In the genomic region with DNA sequence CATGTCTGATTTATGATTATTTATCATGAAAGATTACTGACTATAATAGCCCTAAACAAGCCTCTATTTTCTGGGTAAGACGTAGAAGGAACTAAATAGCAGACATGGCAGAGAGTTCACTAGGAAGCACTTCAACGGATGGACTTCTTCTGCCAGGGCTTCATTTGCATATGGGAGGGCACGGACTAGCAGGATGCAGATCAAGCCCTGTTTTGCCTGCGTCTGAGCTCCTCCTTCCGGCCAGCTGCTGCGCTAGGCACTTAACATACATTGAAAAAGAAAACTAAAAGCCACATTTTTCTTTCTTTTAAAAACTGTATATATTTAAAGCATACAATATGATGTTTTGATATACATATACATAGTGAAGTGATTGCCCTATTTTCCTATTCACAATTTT, we compare ENCODE assay signal across 9 cellular contexts.
DNase-seq lines count a peak whose midpoint lies in the region; ATAC-seq and TF ChIP-seq lines count a peak whose summit lies in the region.
"Had no signal": no experiment of that assay in that cellular context is flagged by ENCODE, and none has a peak within 500 bp of the region (broad histone marks: within the 10 kb centered on the region; RNA-seq: fewer than 3 reads in every experiment).

No MANE protein-coding gene starts in this region.

- H2AFZ ChIP-seq in OCI-LY7 (ENCODE audit: low read length) = 0 out of 2 replicates have a peak overlapping the region, but pooled peaks have one; percentile 19

- peak; percentile 10 for DNase-seq in SIG-M5 treated with dmso at 0.1 percent for 504 hours (lab: John Stamatoyannopoulos, UW; ENCODE audit: unreplicated experiment)
- DNase-seq in SIG-M5 (lab: John Stamatoyannopoulos, UW) = no peak
- peak; percentile 45 for DNase-seq in OCI-LY7 (ENCODE audit: low spot score)
- peak; percentile 13 for DNase-seq in fibroblast of villous mesenchyme (ENCODE audit: low read depth)
- no peak for DNase-seq in progenitor cell of endocrine pancreas (ENCODE audit: low spot score, unreplicated experiment)
- no peak for DNase-seq in NOMO-1 (lab: John Stamatoyannopoulos, UW; ENCODE audit: unreplicated experiment in 2 of 2)

- intact Hi-C loops in OCI-LY7 (cut with micrococcal nuclease; ENCODE audit: unreplicated experiment) = no loop called here

- H3K4me3 Mint-ChIP-seq in progenitor cell of endocrine pancreas (ENCODE audit: low read depth) = no peak overlapping the region
- H3K4me3 Mint-ChIP-seq: T-cell had no signal

- TF ChIP-seq CTCF in OCI-LY7 (conservative IDR thresholded peaks at IDR 0.05; ENCODE audit: low read length) = peak; percentile 40; the same call in 1 of the 2 replicates
- peak; percentile 16 for TF ChIP-seq CTCF in fibroblast of villous mesenchyme (IDR thresholded peaks at IDR 0.05; ENCODE audit: insufficient read depth, low read depth, low read length)
- TF ChIP-seq CTCF in progenitor cell of endocrine pancreas (IDR thresholded peaks at IDR 0.05; ENCODE audit: unreplicated experiment) = peak; percentile 43

- no peaks in the 10 kb centered on the region for H3K9me3 ChIP-seq in OCI-LY7 (ENCODE audit: low read length)

- peaks cover 4% of the 10 kb centered on the region for H3K4me1 Mint-ChIP-seq in progenitor cell of endocrine pancreas (ENCODE audit: low read depth)

- BruUV-seq in OCI-LY7 (replicated peaks; lab: Mats Ljungman, UMichigan) = no TSS peak

- CTCF ChIA-PET in OCI-LY7 (lab: Charles Lee; ENCODE audit: unreplicated experiment) = no interaction called here

- H3K27ac Mint-ChIP-seq in progenitor cell of endocrine pancreas = no peak overlapping the region
- H3K27ac Mint-ChIP-seq: T-cell had no signal

- peak; percentile 65 for ATAC-seq in HG03342 (IDR thresholded peaks at IDR 0.05; ENCODE audit: unreplicated experiment)
- no peak for ATAC-seq in HG03571 (IDR thresholded peaks at IDR 0.05; ENCODE audit: unreplicated experiment)
- ATAC-seq: T-cell had no signal

- no peaks in the 10 kb centered on the region for H3K9me2 ChIP-seq in OCI-LY7 (ENCODE audit: insufficient read depth, low read length)

- H3K79me2 ChIP-seq in OCI-LY7 (ENCODE audit: insufficient read depth, low read depth, low read length) = no peaks in the 10 kb centered on the region

- no peak overlapping the region for H3K27ac ChIP-seq in OCI-LY7 (ENCODE audit: low read depth, low read length, poor library complexity, severe bottlenecking)

- peaks cover 2% of the 10 kb centered on the region for H3K9me3 Mint-ChIP-seq in progenitor cell of endocrine pancreas (ENCODE audit: low read depth)

- H3K4me3 ChIP-seq in OCI-LY7 (ENCODE audit: low read depth, low read length, poor library complexity, severe bottlenecking) (no peak overlapping the region), fibroblast of villous mesenchyme (ENCODE audit: low read depth, low read length) (no peak overlapping the region)

- H3K36me3 Mint-ChIP-seq in progenitor cell of endocrine pancreas (ENCODE audit: insufficient read depth) = peaks cover 1% of the 10 kb centered on the region
- H3K36me3 Mint-ChIP-seq: T-cell had no signal

- H3K4me1 ChIP-seq in OCI-LY7 (ENCODE audit: insufficient read depth, low read length, poor library complexity, severe bottlenecking) = no peaks in the 10 kb centered on the region

- no peaks in the 10 kb centered on the region for H3K36me3 ChIP-seq in OCI-LY7 (ENCODE audit: insufficient read depth, low read length)

- H4K20me1 ChIP-seq in OCI-LY7 (ENCODE audit: insufficient read depth, low read length) = no peaks in the 10 kb centered on the region

- POLR2A ChIA-PET in OCI-LY7 (lab: Charles Lee) = no interaction called here

- H3K4me2 ChIP-seq in OCI-LY7 (ENCODE audit: low read length) = peak overlapping the region; percentile 26; the same call in 1 of the 2 replicates

- H3K27me3 Mint-ChIP-seq in progenitor cell of endocrine pancreas = no peaks in the 10 kb centered on the region

Comparison
In these comparisons a context has a peak if more than half of its experiments do, and no peak if none do; other contexts are left out.
1. DNase-seq: peak in SIG-M5 treated with dmso at 0.1 percent for 504 hours (single experiment), OCI-LY7 (single experiment) and fibroblast of villous mesenchyme (single experiment); none in SIG-M5 (single experiment), progenitor cell of endocrine pancreas (single experiment) and NOMO-1 (0 of 2).
2. Peak in every context shown above with its lines, with median percentiles within 50 percentile points of each other: CTCF ChIP-seq.